Comparison of ENCODE assay signal across 8 cellular contexts in the genomic region with DNA sequence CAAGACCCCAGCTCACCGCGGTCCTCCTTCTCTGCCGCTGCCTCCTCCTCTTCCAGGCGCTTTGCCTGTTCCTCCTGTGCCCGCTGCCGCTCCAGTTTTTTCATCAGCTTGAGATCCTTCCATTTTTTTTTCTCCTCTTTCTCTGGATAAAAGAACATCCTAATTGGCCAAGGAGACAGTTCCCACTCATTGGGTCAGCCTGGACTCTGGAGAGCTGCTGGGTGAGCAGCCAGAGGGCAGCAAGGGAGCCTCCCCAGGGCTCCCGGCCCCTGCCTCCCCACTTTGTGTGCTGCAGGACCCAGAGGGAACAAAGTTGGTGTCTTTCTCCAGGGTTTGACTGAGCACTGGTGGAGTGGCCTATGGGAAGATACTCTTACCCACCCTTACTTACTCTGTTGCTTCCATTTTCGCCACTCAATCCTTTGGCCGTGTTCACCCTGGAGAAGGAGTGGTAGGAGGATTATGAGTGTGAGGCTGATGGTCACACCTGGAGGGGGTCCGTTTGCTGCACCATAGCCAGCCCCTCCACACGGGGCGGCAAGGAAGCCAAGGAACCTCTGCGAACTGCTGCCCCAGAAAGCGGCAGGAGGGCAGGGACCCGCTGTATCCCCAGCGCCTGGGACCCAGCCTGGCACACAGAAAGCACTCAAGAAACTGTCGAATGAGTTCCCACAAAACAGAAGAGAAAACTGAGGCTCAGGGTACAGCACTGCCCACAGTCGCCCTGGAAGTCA. TPM values are rescaled to one million over a fixed set of nuclear protein-coding genes. Genes with fewer than 3 reads are reported as not detected.
A peak's percentile ranks its signal among the peaks of the same experiment; 100 is the strongest.
DNase-seq lines count a peak whose midpoint lies in the region; ATAC-seq and TF ChIP-seq lines count a peak whose summit lies in the region.

No MANE protein-coding gene starts in this region.

- TF ChIP-seq CTCF in BE2C (IDR thresholded peaks at IDR 0.05; ENCODE audit: low read depth, low read length) = no peak

- H3K4me1 Mint-ChIP-seq in activated CD4-positive, alpha-beta memory T cell treated with anti-CD3 and anti-CD28 coated beads, Interleukin-2, amount 10 ng/mL, durations not matched to agents 7 days and 5 days = peaks cover 26% of the 10 kb centered on the region

- in situ Hi-C loops in GM23248 (cut with MboI) = no loop called here

- H3K27me3 ChIP-seq in BE2C = no peaks in the 10 kb centered on the region
- H3K27me3 ChIP-seq in GM23248 (replicated peaks; ENCODE audit: insufficient read depth) = no peaks in the 10 kb centered on the region
- no peaks in the 10 kb centered on the region for H3K27me3 ChIP-seq in iPS-20b (ENCODE audit: insufficient read depth, low read length)
- H3K27me3 ChIP-seq in subcutaneous abdominal adipose tissue (ENCODE audit: control insufficient read depth in 5 of 5, insufficient read depth in 4 of 5, low read length in 5 of 5) = no peaks in the 10 kb centered on the region

- DNase-seq in BE2C (no peak), GM23248 (peak; percentile 30), NCI-H2171 (lab: John Stamatoyannopoulos, UW) (no peak), ureter (ENCODE audit: low spot score) (no peak)
- DNase-seq in activated CD4-positive, alpha-beta memory T cell treated with anti-CD3 and anti-CD28 coated beads, Interleukin-2, amount 10 ng/mL, durations not matched to agents 7 days and 5 days = no peak

- CTCF ChIA-PET in activated CD4-positive, alpha-beta memory T cell treated with anti-CD3 and anti-CD28 coated beads, Interleukin-2, amount 10 ng/mL, durations not matched to agents 7 days and 5 days (lab: Charles Lee) = interaction anchor here (1.0 to 3.1 kb wide), 8 partner anchors 9 to 488 kb away, joined by 3 to 59 read pairs (median 4); a partner anchor contains a TSS

- H3K36me3 Mint-ChIP-seq in activated CD4-positive, alpha-beta memory T cell treated with anti-CD3 and anti-CD28 coated beads, Interleukin-2, amount 10 ng/mL, durations not matched to agents 7 days and 5 days (ENCODE audit: low read depth) = peaks cover 36% of the 10 kb centered on the region

- ATAC-seq in HG03520 (IDR thresholded peaks at IDR 0.05; ENCODE audit: unreplicated experiment) = no peak

- H3K4me3 Mint-ChIP-seq in activated CD4-positive, alpha-beta memory T cell treated with anti-CD3 and anti-CD28 coated beads, Interleukin-2, amount 10 ng/mL, durations not matched to agents 7 days and 5 days = peak overlapping the region; percentile 97

- no peaks in the 10 kb centered on the region for H3K27me3 Mint-ChIP-seq in activated CD4-positive, alpha-beta memory T cell treated with anti-CD3 and anti-CD28 coated beads, Interleukin-2, amount 10 ng/mL, durations not matched to agents 7 days and 5 days

- peak overlapping the region; percentile 83 for H2AFZ ChIP-seq in GM23248

- POLR2A ChIA-PET in activated CD4-positive, alpha-beta memory T cell treated with anti-CD3 and anti-CD28 coated beads, Interleukin-2, amount 10 ng/mL, durations not matched to agents 7 days and 5 days (lab: Charles Lee) = interaction anchor here (1.3 to 1.6 kb wide), 5 partner anchors 10 to 105 kb away, joined by 3 to 37 read pairs (median 5); a partner anchor contains a TSS

- peaks cover 17% of the 10 kb centered on the region for H3K79me2 ChIP-seq in GM23248 (ENCODE audit: insufficient read depth)

- H4K20me1 ChIP-seq in GM23248 (ENCODE audit: insufficient read depth) = no peaks in the 10 kb centered on the region

- H3K36me3 ChIP-seq in BE2C (peaks cover 52% of the 10 kb centered on the region), GM23248 (ENCODE audit: low read depth) (no peaks in the 10 kb centered on the region), iPS-20b (ENCODE audit: insufficient read depth, low read depth, low read length) (peaks cover 61% of the 10 kb centered on the region), subcutaneous abdominal adipose tissue (ENCODE audit: control insufficient read depth in 5 of 5, insufficient read depth in 5 of 5, low read length in 5 of 5) (peaks cover 0 to 36% (median 34%) of the 10 kb centered on the region in 5 donors)

- 33 to 34% methylated on average over 18 of the region's 18 CpGs for WGBS in GM23248 (ENCODE audit: low coverage in 1 of 2, low lambda C conversion rate in 2 of 2, missing lambda C conversion rate in 2 of 2), 2 experiments

- no peaks in the 10 kb centered on the region for H3K9me3 Mint-ChIP-seq in activated CD4-positive, alpha-beta memory T cell treated with anti-CD3 and anti-CD28 coated beads, Interleukin-2, amount 10 ng/mL, durations not matched to agents 7 days and 5 days

- H3K9ac ChIP-seq in GM23248 (peak overlapping the region; percentile 84), iPS-20b (ENCODE audit: low read depth, low read length) (peak overlapping the region; percentile 85), subcutaneous abdominal adipose tissue (ENCODE audit: low read length in 5 of 5) (peak overlapping the region; percentile 16 to 94 (median 84))

- no peaks in the 10 kb centered on the region for H3F3A ChIP-seq in GM23248 (ENCODE audit: insufficient read depth)

- H3K27ac ChIP-seq in GM23248 = peak overlapping the region; percentile 39
- H3K27ac ChIP-seq in iPS-20b (ENCODE audit: low read length) = peak overlapping the region; percentile 13
- H3K27ac ChIP-seq in subcutaneous abdominal adipose tissue (ENCODE audit: low read depth, low read length) = peak overlapping the region; percentile 41

- H3K4me1 ChIP-seq in BE2C = no peaks in the 10 kb centered on the region
- H3K4me1 ChIP-seq in GM23248 (ENCODE audit: insufficient read depth) = peaks cover 5% of the 10 kb centered on the region; the same call in 1 of the 2 replicates
- 0 out of 2 replicates have a peak, but pooled peaks cover 4% of the 10 kb centered on the region for H3K4me1 ChIP-seq in iPS-20b (ENCODE audit: insufficient read depth, low read length)
- H3K4me1 ChIP-seq in subcutaneous abdominal adipose tissue (ENCODE audit: control insufficient read depth in 5 of 5, insufficient read depth in 5 of 5, low read length in 5 of 5) = peaks cover 0 to 21% (median 16%) of the 10 kb centered on the region in 5 donors

- H3K4me3 ChIP-seq in BE2C (ENCODE audit: low read depth, low read length) = peak overlapping the region; percentile 98
- peak overlapping the region; percentile 90 for H3K4me3 ChIP-seq in GM23248
- peak overlapping the region; percentile 83 for H3K4me3 ChIP-seq in iPS-20b (ENCODE audit: low read length)
- H3K4me3 ChIP-seq in subcutaneous abdominal adipose tissue (ENCODE audit: low read depth in 1 of 5, low read length in 5 of 5) = peak overlapping the region; percentile 65 to 95 (median 90)

- H3K4me2 ChIP-seq in GM23248 (ENCODE audit: unreplicated experiment) = peak overlapping the region; percentile 93

- peak overlapping the region; percentile 74 for H3K27ac Mint-ChIP-seq in activated CD4-positive, alpha-beta memory T cell treated with anti-CD3 and anti-CD28 coated beads, Interleukin-2, amount 10 ng/mL, durations not matched to agents 7 days and 5 days

- no peaks in the 10 kb centered on the region for H3K9me2 ChIP-seq in GM23248 (ENCODE audit: insufficient read depth)

- H3K9me3 ChIP-seq in BE2C (no peaks in the 10 kb centered on the region), GM23248 (ENCODE audit: low read depth) (no peaks in the 10 kb centered on the region), iPS-20b (ENCODE audit: insufficient read depth, low read depth, low read length) (no peaks in the 10 kb centered on the region), subcutaneous abdominal adipose tissue (ENCODE audit: control insufficient read depth in 5 of 5, low read length in 5 of 5) (no peaks in the 10 kb centered on the region)

RNA-seq across cellular contexts. Expression of a gene that starts 0.7 kb away (rescaled TPM):
- 108 TPM for polyA plus RNA-seq in BE2C (2012; ENCODE audit: insufficient read depth, insufficient read length, low read depth)
- 15.9 and 53.0 TPM in 2 replicates for total RNA-seq in GM23248 (2014; rRNA removed; shearing (Covaris generic))
- polyA plus RNA-seq in GM23248 (2016; fragmentation: Nextera tagmentation; extraction: Ambion mirVana) = 43.0 and 46.4 TPM in 2 replicates
- total RNA-seq in activated CD4-positive, alpha-beta memory T cell treated with anti-CD3 and anti-CD28 coated beads, Interleukin-2, amount 10 ng/mL, durations not matched to agents 7 days and 5 days = 10 to 100 TPM; 54.3 to 59.2 TPM
- total RNA-seq in ureter = 55.7 TPM

RNA-seq across cellular contexts. Expression of a gene that starts 10.6 kb away (rescaled TPM):
- polyA plus RNA-seq in BE2C (2012; ENCODE audit: insufficient read depth, insufficient read length, low read depth) = 7.9 TPM
- 11.6 and 26.7 TPM in 2 replicates for total RNA-seq in GM23248 (2014; rRNA removed; shearing (Covaris generic))
- polyA plus RNA-seq in GM23248 (2016; fragmentation: Nextera tagmentation; extraction: Ambion mirVana) = 21.3 and 21.4 TPM in 2 replicates
- total RNA-seq in activated CD4-positive, alpha-beta memory T cell treated with anti-CD3 and anti-CD28 coated beads, Interleukin-2, amount 10 ng/mL, durations not matched to agents 7 days and 5 days = 10 to 100 TPM; 16.7 to 19.1 TPM
- total RNA-seq in ureter = 21.7 TPM

RNA-seq across cellular contexts. Expression of a gene that starts 41.8 kb away (rescaled TPM):
- 34.1 TPM for polyA plus RNA-seq in BE2C (2012; ENCODE audit: insufficient read depth, insufficient read length, low read depth)
- total RNA-seq in GM23248 (2014; rRNA removed; shearing (Covaris generic)) = 15.7 and 17.3 TPM in 2 replicates
- polyA plus RNA-seq in GM23248 (2016; fragmentation: Nextera tagmentation; extraction: Ambion mirVana) = 21.9 and 25.3 TPM in 2 replicates
- total RNA-seq in activated CD4-positive, alpha-beta memory T cell treated with anti-CD3 and anti-CD28 coated beads, Interleukin-2, amount 10 ng/mL, durations not matched to agents 7 days and 5 days = 10 to 100 TPM; 18.0 to 21.4 TPM
- total RNA-seq in ureter = 33.6 TPM

RNA-seq across cellular contexts. Expression of a gene that starts 52.9 kb away (rescaled TPM):
- polyA plus RNA-seq in BE2C (2012; ENCODE audit: insufficient read depth, insufficient read length, low read depth) = 9.9 TPM
- total RNA-seq in GM23248 (2014; rRNA removed; shearing (Covaris generic)) = 5.1 and 5.8 TPM in 2 replicates
- polyA plus RNA-seq in GM23248 (2016; fragmentation: Nextera tagmentation; extraction: Ambion mirVana) = 4.4 and 5.5 TPM in 2 replicates
- total RNA-seq in activated CD4-positive, alpha-beta memory T cell treated with anti-CD3 and anti-CD28 coated beads, Interleukin-2, amount 10 ng/mL, durations not matched to agents 7 days and 5 days = 10 to 100 TPM; 12.7 to 14.8 TPM
- 13.0 TPM for total RNA-seq in ureter

RNA-seq across cellular contexts. Expression of a gene that starts 53.0 kb away (rescaled TPM):
- polyA plus RNA-seq in BE2C (2012; ENCODE audit: insufficient read depth, insufficient read length, low read depth) = 66.4 TPM
- total RNA-seq in GM23248 (2014; rRNA removed; shearing (Covaris generic)) = 35.2 and 37.9 TPM in 2 replicates
- polyA plus RNA-seq in GM23248 (2016; fragmentation: Nextera tagmentation; extraction: Ambion mirVana) = 35.6 and 36.5 TPM in 2 replicates
- 10 to 100 TPM; 37.1 to 38.1 TPM for total RNA-seq in activated CD4-positive, alpha-beta memory T cell treated with anti-CD3 and anti-CD28 coated beads, Interleukin-2, amount 10 ng/mL, durations not matched to agents 7 days and 5 days
- total RNA-seq in ureter = 37.1 TPM
